Comparison of ENCODE assay signal across 13 cellular contexts in genomic region chr12:71503579-71504470, GRCh38.
DNase-seq lines count a peak whose midpoint lies in the region; ATAC-seq and TF ChIP-seq lines count a peak whose summit lies in the region.
"Had no signal": no experiment of that assay in that cellular context is flagged by ENCODE, and none has a peak within 500 bp of the region (broad histone marks: within the 10 kb centered on the region; RNA-seq: fewer than 3 reads in every experiment).

No MANE protein-coding gene starts in this region.

- no peaks in the 10 kb centered on the region for H3K9me3 Mint-ChIP-seq in endothelial cell (ENCODE audit: unreplicated experiment)
- H3K9me3 Mint-ChIP-seq: mesothelial cell of epicardium had no signal

- no peaks in the 10 kb centered on the region for H3K36me3 ChIP-seq in body of pancreas (replicated peaks in 1 of 2; ENCODE audit: insufficient read depth in 1 of 2, low read depth in 2 of 2)
- H3K36me3 ChIP-seq: MG63, Peyer's patch had no signal

- no peak overlapping the region for H3K4me3 Mint-ChIP-seq in endothelial cell (ENCODE audit: unreplicated experiment)
- H3K4me3 Mint-ChIP-seq: mesothelial cell of epicardium had no signal

- H3K36me3 Mint-ChIP-seq in endothelial cell (ENCODE audit: low read depth, unreplicated experiment) = no peaks in the 10 kb centered on the region
- H3K36me3 Mint-ChIP-seq: mesothelial cell of epicardium had no signal

- H3K4me1 ChIP-seq in body of pancreas = no peaks in the 10 kb centered on the region
- H3K4me1 ChIP-seq: Caco-2, Peyer's patch had no signal

- peak; percentile 19 for DNase-seq in COLO668 (lab: John Stamatoyannopoulos, UW; ENCODE audit: unreplicated experiment)
- DNase-seq in HEK293T (ENCODE audit: extremely low spot score) = peak; percentile 61
- peak; percentile 68 for DNase-seq in NCI-H345 treated with DMSO at 0.1 percent for 48 hours (lab: John Stamatoyannopoulos, UW; ENCODE audit: unreplicated experiment)
- DNase-seq in endothelial cell (ENCODE audit: low spot score) = no peak
- no peak for DNase-seq in AML-193 (lab: John Stamatoyannopoulos, UW)
- no peak for DNase-seq in body of pancreas
- DNase-seq: activated CD4-positive, CD25-positive, alpha-beta regulatory T cell treated with anti-CD3 and anti-CD28 coated beads, Interleukin-2, amount 50 U/mL, for 72 hours; Caco-2; MG63; Peyer's patch had no signal

- peak overlapping the region; percentile 28 for H3K27ac Mint-ChIP-seq in endothelial cell (ENCODE audit: unreplicated experiment)
- H3K27ac Mint-ChIP-seq: mesothelial cell of epicardium had no signal

- TF ChIP-seq CTCF in endothelial cell (IDR thresholded peaks at IDR 0.05; ENCODE audit: unreplicated experiment) (no peak), body of pancreas (IDR thresholded peaks at IDR 0.05) (no peak)

- H3K9me3 ChIP-seq in body of pancreas = no peaks in the 10 kb centered on the region
- H3K9me3 ChIP-seq: Caco-2, MG63, Peyer's patch had no signal

- WGBS in body of pancreas, 2 donors = 24 to 35% methylated on average over 3 of the region's 3 CpGs

- POLR2A ChIA-PET in HEK293T (lab: Yijun Ruan, JAX) = no interaction called here

- CTCF ChIA-PET in HEK293T (lab: Yijun Ruan, JAX) = no interaction called here

- H3K27me3 Mint-ChIP-seq in endothelial cell (ENCODE audit: unreplicated experiment) = no peaks in the 10 kb centered on the region

- H3K4me3 ChIP-seq in body of pancreas = no peak overlapping the region
- H3K4me3 ChIP-seq: MG63, Peyer's patch had no signal

- H3K27me3 ChIP-seq in body of pancreas = no peaks in the 10 kb centered on the region
- H3K27me3 ChIP-seq: MG63, Peyer's patch had no signal

- TF ChIP-seq POLR2A in body of pancreas (IDR thresholded peaks at IDR 0.05) = no peak

- peaks cover 13% of the 10 kb centered on the region for H3K4me1 Mint-ChIP-seq in endothelial cell (ENCODE audit: unreplicated experiment)

- ATAC-seq in GM18519 (IDR thresholded peaks at IDR 0.05; ENCODE audit: low FRiP score, unreplicated experiment) (no peak), body of pancreas (no peak), HG02981 (IDR thresholded peaks at IDR 0.05; ENCODE audit: unreplicated experiment) (no peak)

- intact Hi-C loops in body of pancreas (cut with DNase I) = no loop called here

- no peak overlapping the region for H3K27ac ChIP-seq in body of pancreas
- H3K27ac ChIP-seq: Peyer's patch had no signal

TF ChIP-seq in HEK293T, 16 proteins besides CTCF, POLR2A, EP300 and RAD21:
- TF ChIP-seq BHLHE40 (IDR thresholded peaks at IDR 0.05; ENCODE audit: borderline replicate concordance) (no peak), ZNF384 (IDR thresholded peaks at IDR 0.05) (0 out of 2 replicates have a peak, but pooled peaks have one; percentile 6), SUZ12 (IDR thresholded peaks at IDR 0.05) (no peak), CTBP1 (IDR thresholded peaks at IDR 0.05; ENCODE audit: borderline replicate concordance) (peak; percentile 32; the same call in 1 of the 2 replicates), PKNOX1 (IDR thresholded peaks at IDR 0.05) (peak; percentile 95), LEF1 (IDR thresholded peaks at IDR 0.05; ENCODE audit: borderline replicate concordance) (no peak), FOXK2 (IDR thresholded peaks at IDR 0.05) (no peak), ARNT (IDR thresholded peaks at IDR 0.05) (peak; percentile 16; the same call in 1 of the 2 replicates), FOXA1 (IDR thresholded peaks at IDR 0.05) (no peak), L3MBTL2 (conservative IDR thresholded peaks at IDR 0.05) (no peak), HDGF (IDR thresholded peaks at IDR 0.05; ENCODE audit: borderline replicate concordance) (no peak)

Comparison
In these comparisons a context has a peak if more than half of its experiments do, and no peak if none do; other contexts are left out.
1. DNase-seq: peak in COLO668 (single experiment), HEK293T (single experiment) and NCI-H345 treated with DMSO at 0.1 percent for 48 hours (single experiment); none in endothelial cell (single experiment), AML-193 (0 of 2) and body of pancreas (0 of 4).